In genomic region chr9:136107953-136108647, GRCh38 we compare ENCODE assay signal across 8 cellular contexts. TPM values are rescaled to one million over a fixed set of nuclear protein-coding genes. Genes with fewer than 3 reads are reported as not detected.
A peak's percentile ranks its signal among the peaks of the same experiment; 100 is the strongest.
DNase-seq lines count a peak whose midpoint lies in the region; ATAC-seq and TF ChIP-seq lines count a peak whose summit lies in the region.

No MANE protein-coding gene starts in this region.

- CTCF ChIA-PET in CD8-positive, alpha-beta memory T cell (lab: Charles Lee), result interaction anchor here (1.4 to 2.1 kb wide), 5 partner anchors 9 to 141 kb away, joined by 4 to 8 read pairs (median 5); partner anchors contain the start of gene TMEM250
- CTCF ChIA-PET in activated CD4-positive, alpha-beta memory T cell treated with anti-CD3 and anti-CD28 coated beads, Interleukin-2, amount 10 ng/mL, durations not matched to agents 7 days and 5 days (lab: Charles Lee), result interaction anchor here (1.0 kb wide), 1 partner anchor 18 kb away, joined by 4 read pairs; no protein-coding TSS in a partner anchor
- CTCF ChIA-PET in naive thymus-derived CD4-positive, alpha-beta T cell (lab: Charles Lee), result interaction anchor here (1.5 to 1.7 kb wide), 3 partner anchors 10 to 18 kb away, joined by 3 to 13 read pairs (median 4); no protein-coding TSS in a partner anchor

- no peaks in the 10 kb centered on the region for H3K27me3 ChIP-seq in CD8-positive, alpha-beta memory T cell (ENCODE audit: insufficient read depth, low read length, poor library complexity, severe bottlenecking)
- H3K27me3 ChIP-seq in naive thymus-derived CD4-positive, alpha-beta T cell (ENCODE audit: control insufficient read depth in 2 of 2, insufficient read depth in 2 of 2, low read length in 2 of 2), result no peaks in the 10 kb centered on the region
- no peaks in the 10 kb centered on the region for H3K27me3 ChIP-seq in brain microvascular endothelial cell (replicated peaks)

- H3K27ac ChIP-seq in CD8-positive, alpha-beta memory T cell (ENCODE audit: low read depth, low read length), result peak overlapping the region; percentile 61
- H3K27ac ChIP-seq in naive thymus-derived CD4-positive, alpha-beta T cell (ENCODE audit: low read depth, low read length), result peak overlapping the region; percentile 82
- no peak overlapping the region for H3K27ac ChIP-seq in brain microvascular endothelial cell

- H3K4me1 Mint-ChIP-seq in CD8-positive, alpha-beta memory T cell, result peaks cover 47 to 79% (median 48%) of the 10 kb centered on the region in 3 donors
- H3K4me1 Mint-ChIP-seq in activated CD4-positive, alpha-beta memory T cell treated with anti-CD3 and anti-CD28 coated beads, Interleukin-2, amount 10 ng/mL, durations not matched to agents 7 days and 5 days, result peaks cover 69% of the 10 kb centered on the region
- peaks cover 36 to 67% (median 54%) of the 10 kb centered on the region in 7 donors for H3K4me1 Mint-ChIP-seq in naive thymus-derived CD4-positive, alpha-beta T cell

- ATAC-seq in naive thymus-derived CD4-positive, alpha-beta T cell, result no peak
- ATAC-seq in GM21515 (IDR thresholded peaks at IDR 0.05; ENCODE audit: unreplicated experiment), result no peak
- no peak for ATAC-seq in Right ventricle myocardium superior (ENCODE audit: poor library complexity)

- H3K4me3 ChIP-seq in CD8-positive, alpha-beta memory T cell (ENCODE audit: low read length), result no peak overlapping the region
- no peak overlapping the region for H3K4me3 ChIP-seq in naive thymus-derived CD4-positive, alpha-beta T cell (ENCODE audit: low read length)
- no peak overlapping the region for H3K4me3 ChIP-seq in brain microvascular endothelial cell (ENCODE audit: low read depth, low read length)

- H3K36me3 Mint-ChIP-seq in CD8-positive, alpha-beta memory T cell, result no peaks in the 10 kb centered on the region
- H3K36me3 Mint-ChIP-seq in activated CD4-positive, alpha-beta memory T cell treated with anti-CD3 and anti-CD28 coated beads, Interleukin-2, amount 10 ng/mL, durations not matched to agents 7 days and 5 days (ENCODE audit: low read depth), result peaks cover 4% of the 10 kb centered on the region
- peaks cover 0 to under 1% (median 0%) of the 10 kb centered on the region in 5 donors for H3K36me3 Mint-ChIP-seq in naive thymus-derived CD4-positive, alpha-beta T cell

- no peak for DNase-seq in CD8-positive, alpha-beta memory T cell
- DNase-seq in NCI-H1436 (lab: John Stamatoyannopoulos, UW), result peak; percentile 68
- no peak for DNase-seq in activated CD4-positive, alpha-beta memory T cell treated with anti-CD3 and anti-CD28 coated beads, Interleukin-2, amount 10 ng/mL, durations not matched to agents 7 days and 5 days
- no peak for DNase-seq in naive thymus-derived CD4-positive, alpha-beta T cell
- no peak for DNase-seq in AG08396 (ENCODE audit: low spot score)
- DNase-seq in brain microvascular endothelial cell, result no peak
- no peak for DNase-seq in Right ventricle myocardium superior

- H3K4me1 ChIP-seq in CD8-positive, alpha-beta memory T cell (ENCODE audit: insufficient read depth, low read length), result peaks cover 73% of the 10 kb centered on the region
- H3K4me1 ChIP-seq in naive thymus-derived CD4-positive, alpha-beta T cell (ENCODE audit: control insufficient read depth in 2 of 2, insufficient read depth in 2 of 2, low read length in 2 of 2), result peaks cover 53 to 63% of the 10 kb centered on the region in 2 donors

- H3K36me3 ChIP-seq in CD8-positive, alpha-beta memory T cell (ENCODE audit: insufficient read depth, low read length), result no peaks in the 10 kb centered on the region
- no peaks in the 10 kb centered on the region for H3K36me3 ChIP-seq in naive thymus-derived CD4-positive, alpha-beta T cell (ENCODE audit: control insufficient read depth in 2 of 3, insufficient read depth in 3 of 3, low read length in 3 of 3)
- no peaks in the 10 kb centered on the region for H3K36me3 ChIP-seq in brain microvascular endothelial cell (replicated peaks)

- no peaks in the 10 kb centered on the region for H3K27me3 Mint-ChIP-seq in CD8-positive, alpha-beta memory T cell
- H3K27me3 Mint-ChIP-seq in activated CD4-positive, alpha-beta memory T cell treated with anti-CD3 and anti-CD28 coated beads, Interleukin-2, amount 10 ng/mL, durations not matched to agents 7 days and 5 days, result no peaks in the 10 kb centered on the region
- no peaks in the 10 kb centered on the region for H3K27me3 Mint-ChIP-seq in naive thymus-derived CD4-positive, alpha-beta T cell

- POLR2A ChIA-PET in CD8-positive, alpha-beta memory T cell (lab: Charles Lee), result interaction anchor here (1.5 to 4.5 kb wide), 2 partner anchors 10 to 12 kb away, joined by 7 to 59 read pairs; partner anchors contain the start of gene NACC2
- POLR2A ChIA-PET in activated CD4-positive, alpha-beta memory T cell treated with anti-CD3 and anti-CD28 coated beads, Interleukin-2, amount 10 ng/mL, durations not matched to agents 7 days and 5 days (lab: Charles Lee), result interaction anchor here (0.8 to 8.7 kb wide), 5 partner anchors 10 to 119 kb away, joined by 3 to 123 read pairs (median 6); partner anchors contain the start of genes NACC2 and TMEM250
- POLR2A ChIA-PET in naive thymus-derived CD4-positive, alpha-beta T cell (lab: Charles Lee), result interaction anchor here (1.1 to 5.6 kb wide), 5 partner anchors 10 to 147 kb away, joined by 4 to 38 read pairs (median 7); partner anchors contain the start of genes NACC2, TMEM250 and UBAC1

- H3K4me3 Mint-ChIP-seq in CD8-positive, alpha-beta memory T cell, result peak overlapping the region; percentile 82 to 93 (median 86)
- H3K4me3 Mint-ChIP-seq in activated CD4-positive, alpha-beta memory T cell treated with anti-CD3 and anti-CD28 coated beads, Interleukin-2, amount 10 ng/mL, durations not matched to agents 7 days and 5 days, result peak overlapping the region; percentile 82
- H3K4me3 Mint-ChIP-seq in naive thymus-derived CD4-positive, alpha-beta T cell, result peak overlapping the region; percentile 74 to 91 (median 86)

- H3K27ac Mint-ChIP-seq in CD8-positive, alpha-beta memory T cell, result peak overlapping the region; percentile 87 to 98 (median 92)
- peak overlapping the region; percentile 94 for H3K27ac Mint-ChIP-seq in activated CD4-positive, alpha-beta memory T cell treated with anti-CD3 and anti-CD28 coated beads, Interleukin-2, amount 10 ng/mL, durations not matched to agents 7 days and 5 days
- H3K27ac Mint-ChIP-seq in naive thymus-derived CD4-positive, alpha-beta T cell, result peak overlapping the region; percentile 85 to 94 (median 90)

- in situ Hi-C loops in brain microvascular endothelial cell (cut with HindIII; ENCODE audit: low pct_ligation_motif_present, low sequenced_read_pairs), result no loop called here

- TF ChIP-seq CTCF in brain microvascular endothelial cell (IDR thresholded peaks at IDR 0.05; ENCODE audit: low read depth, low read length, missing control alignments), result no peak

- intact Hi-C loops in naive thymus-derived CD4-positive, alpha-beta T cell (cut with micrococcal nuclease), result loop anchor here (2.0 to 5.0 kb wide), 6 partner anchors 15 to 255 kb away; partner anchors contain the start of genes QSOX2 (in 2 of the 2), CAMSAP1 (in 1 of the 2) and DNLZ (in 1 of the 2)
- intact Hi-C loops in Right ventricle myocardium superior (cut with DNase I), result no loop called here

- no peaks in the 10 kb centered on the region for H3K9me3 Mint-ChIP-seq in CD8-positive, alpha-beta memory T cell
- H3K9me3 Mint-ChIP-seq in activated CD4-positive, alpha-beta memory T cell treated with anti-CD3 and anti-CD28 coated beads, Interleukin-2, amount 10 ng/mL, durations not matched to agents 7 days and 5 days, result no peaks in the 10 kb centered on the region
- H3K9me3 Mint-ChIP-seq in naive thymus-derived CD4-positive, alpha-beta T cell, result no peaks in the 10 kb centered on the region

- H3K9me3 ChIP-seq in CD8-positive, alpha-beta memory T cell (ENCODE audit: low read length), result no peaks in the 10 kb centered on the region
- no peaks in the 10 kb centered on the region for H3K9me3 ChIP-seq in naive thymus-derived CD4-positive, alpha-beta T cell (ENCODE audit: control insufficient read depth in 2 of 3, low read length in 3 of 3)

RNA-seq across cellular contexts. Expression of gene TMEM250, which starts 10.6 kb away (rescaled TPM):
- total RNA-seq in CD8-positive, alpha-beta memory T cell, result 10 to 100 TPM; 46.4 to 50.2 TPM
- polyA plus RNA-seq in CD8-positive, alpha-beta memory T cell, result 74.9 TPM
- 10 to 100 TPM; 47.0 to 49.0 TPM for total RNA-seq in activated CD4-positive, alpha-beta memory T cell treated with anti-CD3 and anti-CD28 coated beads, Interleukin-2, amount 10 ng/mL, durations not matched to agents 7 days and 5 days
- 10 to 100 TPM; 16.4 to 55.3 (median 41.3) TPM for total RNA-seq in naive thymus-derived CD4-positive, alpha-beta T cell
- 10 to 100 TPM; 42.2 to 61.8 TPM for polyA plus RNA-seq in naive thymus-derived CD4-positive, alpha-beta T cell
- 16.4 TPM for total RNA-seq in Right ventricle myocardium superior

RNA-seq across cellular contexts. Expression of gene NACC2, which starts 13.0 kb away (rescaled TPM):
- 1 to 10 TPM; 9.0 to 9.1 TPM for total RNA-seq in CD8-positive, alpha-beta memory T cell
- 2.9 TPM for polyA plus RNA-seq in CD8-positive, alpha-beta memory T cell
- total RNA-seq in activated CD4-positive, alpha-beta memory T cell treated with anti-CD3 and anti-CD28 coated beads, Interleukin-2, amount 10 ng/mL, durations not matched to agents 7 days and 5 days, result 1 to 10 TPM; 8.1 to 8.7 TPM
- total RNA-seq in naive thymus-derived CD4-positive, alpha-beta T cell, result 10 to 100 TPM in 1 of 5 experiments, 1 to 10 TPM in 4; 2.7 to 17.7 (median 8.2) TPM
- polyA plus RNA-seq in naive thymus-derived CD4-positive, alpha-beta T cell, result under 1 TPM; 0.92 to 0.97 TPM
- 30.8 TPM for total RNA-seq in Right ventricle myocardium superior
